ENCODE assay signal across 18 cellular contexts in the genomic region with DNA sequence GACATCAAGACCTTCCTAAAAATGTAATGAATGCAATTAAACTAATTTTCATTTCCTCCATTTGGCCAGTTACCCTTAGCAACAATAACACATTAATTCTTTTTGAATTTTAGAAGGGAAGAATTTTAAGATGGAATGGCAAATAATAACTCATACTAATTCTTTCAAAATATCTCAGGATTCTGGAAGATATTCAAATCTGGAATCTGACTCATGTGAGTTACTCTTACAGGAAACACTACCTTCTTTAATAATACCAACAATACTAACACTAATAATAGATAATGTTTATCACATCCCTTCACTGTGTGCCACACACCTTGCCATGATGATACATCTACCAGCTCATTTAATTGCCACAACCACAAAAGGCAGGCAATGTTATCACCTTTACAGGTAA. TPM values are rescaled to one million over a fixed set of nuclear protein-coding genes. Genes with fewer than 3 reads are reported as not detected.
DNase-seq lines count a peak whose midpoint lies in the region; ATAC-seq and TF ChIP-seq lines count a peak whose summit lies in the region.
"Had no signal": no experiment of that assay in that cellular context is flagged by ENCODE, and none has a peak within 500 bp of the region (broad histone marks: within the 10 kb centered on the region; RNA-seq: fewer than 3 reads in every experiment).

No MANE protein-coding gene starts in this region.

- H3K27ac ChIP-seq in sigmoid colon (no peak overlapping the region), caudate nucleus (ENCODE audit: low read depth, low read length) (no peak overlapping the region)
- H3K27ac ChIP-seq: BLaER1 treated with 17β-estradiol and CSF1 and Interleukin-3, amounts not matched to agents 10 nM and 100 nM; HL-60 had no signal

- DNase-seq in AG10803 (ENCODE audit: low read depth) (peak; percentile 43), HCEC 1CT (peak; percentile 19), cardiac fibroblast (ENCODE audit: low read depth in 2 of 2) (peak; percentile 18 to 24), fibroblast of pulmonary artery (ENCODE audit: low read depth) (peak; percentile 23), NOMO-1 (lab: John Stamatoyannopoulos, UW; ENCODE audit: unreplicated experiment in 2 of 2) (no peak), sigmoid colon (no peak), caudate nucleus (lab: John Stamatoyannopoulos, UW) (no peak)
- DNase-seq: 8988T; CD4-positive, CD25-positive, alpha-beta regulatory T cell; DMS153; DND-41; HFFc6 had no signal

- ATAC-seq in GM21515 (IDR thresholded peaks at IDR 0.05; ENCODE audit: unreplicated experiment), result no peak
- ATAC-seq: GM12878, K562 had no signal

- H3K4me3 ChIP-seq in AG10803 (ENCODE audit: low read length) (no peak overlapping the region), cardiac fibroblast (replicated peaks in 1 of 2; ENCODE audit: low read depth in 2 of 2, low read length in 2 of 2) (no peak overlapping the region), fibroblast of pulmonary artery (replicated peaks; ENCODE audit: low read depth, low read length) (no peak overlapping the region), sigmoid colon (no peak overlapping the region)
- H3K4me3 ChIP-seq: BLaER1 treated with 17β-estradiol and CSF1 and Interleukin-3, amounts not matched to agents 10 nM and 100 nM; GM12878; HAP-1; K562 had no signal

- H3K36me3 ChIP-seq in sigmoid colon, result no peaks in the 10 kb centered on the region
- H3K36me3 ChIP-seq: BLaER1 treated with 17β-estradiol and CSF1 and Interleukin-3, amounts not matched to agents 10 nM and 100 nM; HAP-1 had no signal

- H3K9me3 ChIP-seq in sigmoid colon, result no peaks in the 10 kb centered on the region
- H3K9me3 ChIP-seq: BLaER1 treated with 17β-estradiol and CSF1 and Interleukin-3, amounts not matched to agents 10 nM and 100 nM; HAP-1 had no signal

- no peak for TF ChIP-seq POLR2A in sigmoid colon (IDR thresholded peaks at IDR 0.05)

- H3K27me3 ChIP-seq in sigmoid colon, result no peaks in the 10 kb centered on the region
- H3K27me3 ChIP-seq: BLaER1 treated with 17β-estradiol and CSF1 and Interleukin-3, amounts not matched to agents 10 nM and 100 nM had no signal

- H3K4me1 ChIP-seq in sigmoid colon, result peaks cover 0 to 4% (median 0%) of the 10 kb centered on the region in 4 donors
- H3K4me1 ChIP-seq: BLaER1 treated with 17β-estradiol and CSF1 and Interleukin-3, amounts not matched to agents 10 nM and 100 nM; HAP-1 had no signal

- no peak for TF ChIP-seq EP300 in sigmoid colon (IDR thresholded peaks at IDR 0.05)

- intact Hi-C loops in sigmoid colon (cut with DNase I), result no loop called here

- TF ChIP-seq CTCF in AG10803 (conservative IDR thresholded peaks at IDR 0.05; ENCODE audit: low read length) (no peak), cardiac fibroblast (IDR thresholded peaks at IDR 0.05; ENCODE audit: low read depth, low read length) (no peak), fibroblast of pulmonary artery (IDR thresholded peaks at IDR 0.05; ENCODE audit: low read length, missing control alignments) (no peak), sigmoid colon (IDR thresholded peaks at IDR 0.05) (no peak)

RNA-seq across cellular contexts. Expression of gene ZNF521, which starts 46.4 kb away (rescaled TPM):
- 10 to 100 TPM; 12.0 to 40.2 (median 22.7) TPM for total RNA-seq in sigmoid colon
- polyA plus RNA-seq in sigmoid colon, result 1 to 10 TPM in 2 of 3 donors, under 1 TPM in 1; 0.69 to 2.9 (median 1.2) TPM
- polyA plus RNA-seq: CD4-positive, CD25-positive, alpha-beta regulatory T cell had no signal

Comparison
In these comparisons a context has a peak if more than half of its experiments do, and no peak if none do; other contexts are left out.
1. DNase-seq: peak in AG10803 (single experiment), HCEC 1CT (single experiment), cardiac fibroblast (2 of 2) and fibroblast of pulmonary artery (single experiment); none in NOMO-1 (0 of 2), sigmoid colon (single experiment) and caudate nucleus (0 of 61).